8 cellular contexts compared by ENCODE assay signal in genomic region chr16:74367636-74368001, GRCh38. TPM values are rescaled to one million over a fixed set of nuclear protein-coding genes. Genes with fewer than 3 reads are reported as not detected.
DNase-seq lines count a peak whose midpoint lies in the region; ATAC-seq and TF ChIP-seq lines count a peak whose summit lies in the region.
"Not testable (repeated sequence)": the region's sequence is repeated elsewhere in the genome, so short reads cannot be mapped to it uniquely, and the experiment has no call there.

No MANE protein-coding gene starts in this region.

- peak; percentile 37 for ATAC-seq in GM21447 (IDR thresholded peaks at IDR 0.05; ENCODE audit: unreplicated experiment)
- peak; percentile 41 for ATAC-seq in HG03457 (IDR thresholded peaks at IDR 0.05; ENCODE audit: unreplicated experiment)
- ATAC-seq in naive B cell (ENCODE audit: low read depth in 2 of 2), result not testable (repeated sequence)
- peak; percentile 47 for ATAC-seq in stimulated activated naive CD8-positive, alpha-beta T cell treated with anti-CD3 and anti-CD28 coated beads, Interleukin-15, Interleukin-2, amounts not matched to agents 100 U/mL and 50 U/mL, for 24 hours

- peak overlapping the region; percentile 76 for H3K4me3 ChIP-seq in SK-N-MC

- DNase-seq in DMS53 (lab: John Stamatoyannopoulos, UW) (peak; percentile 53), glutamatergic neuron (peak; percentile 30)
- DNase-seq in SK-N-MC (ENCODE audit: low read depth, low spot score); naive B cell: not testable (repeated sequence)
- peak; percentile 58 for DNase-seq in stimulated activated naive CD8-positive, alpha-beta T cell treated with anti-CD3 and anti-CD28 coated beads, Interleukin-15, Interleukin-2, amounts not matched to agents 100 U/mL and 50 U/mL, for 24 hours

- peak overlapping the region; percentile 41 for H3K9ac ChIP-seq in SK-N-MC (ENCODE audit: insufficient read length)

- not testable (repeated sequence) for H3K36me3 Mint-ChIP-seq in glutamatergic neuron (ENCODE audit: unreplicated experiment); naive B cell

- H3K36me3 ChIP-seq in SK-N-MC (ENCODE audit: insufficient read depth, low read length), result not testable (repeated sequence)

- H3K9me3 Mint-ChIP-seq in glutamatergic neuron (ENCODE audit: unreplicated experiment); naive B cell: not testable (repeated sequence)

- H3K27me3 Mint-ChIP-seq in glutamatergic neuron (ENCODE audit: unreplicated experiment); naive B cell: not testable (repeated sequence)

- not testable (repeated sequence) for H3K9me3 ChIP-seq in SK-N-MC (ENCODE audit: low read depth, low read length)

- not testable (repeated sequence) for H3K27ac Mint-ChIP-seq in glutamatergic neuron (ENCODE audit: unreplicated experiment)
- H3K27ac Mint-ChIP-seq in naive B cell, result peak overlapping the region; percentile 44 to 97 (median 93)

- H3K4me3 Mint-ChIP-seq in glutamatergic neuron (ENCODE audit: unreplicated experiment), result peak overlapping the region; percentile 94
- peak overlapping the region; percentile 88 to 94 (median 93) for H3K4me3 Mint-ChIP-seq in naive B cell

- not testable (repeated sequence) for H3K4me1 Mint-ChIP-seq in glutamatergic neuron (ENCODE audit: low read depth, unreplicated experiment)
- H3K4me1 Mint-ChIP-seq in naive B cell, result peaks cover 8 to 19% (median 13%) of the 10 kb centered on the region in 3 donors

- TF ChIP-seq CTCF in glutamatergic neuron (IDR thresholded peaks at IDR 0.05; ENCODE audit: partially characterized antibody, unreplicated experiment), result not testable (repeated sequence)

- H3K27ac ChIP-seq in SK-N-MC, result not testable (repeated sequence)
- peak overlapping the region; percentile 54 for H3K27ac ChIP-seq in angular gyrus (ENCODE audit: low read depth, low read length)

RNA-seq across cellular contexts. Expression of gene NPIPB15, which starts 8.5 kb away (rescaled TPM):
- 6.9 TPM for total RNA-seq in glutamatergic neuron (ENCODE audit: unreplicated experiment)
- polyA plus RNA-seq in naive B cell (ENCODE audit: low read depth in 6 of 6), result 1 to 10 TPM in 1 of 6 donors, under 1 TPM in 1, not detected in 4; 0.33 to 1.3 TPM

RNA-seq across cellular contexts. Expression of gene CLEC18B, which starts 53.7 kb away (rescaled TPM):
- total RNA-seq in glutamatergic neuron (ENCODE audit: unreplicated experiment), result 1.6 TPM
- polyA plus RNA-seq in naive B cell (ENCODE audit: low read depth in 6 of 6), result not detected
